Comparison of ENCODE assay signal across 8 cellular contexts in genomic region chr10:58435297-58435696, GRCh38. TPM values are rescaled to one million over a fixed set of nuclear protein-coding genes. Genes with fewer than 3 reads are reported as not detected.
DNase-seq lines count a peak whose midpoint lies in the region; ATAC-seq and TF ChIP-seq lines count a peak whose summit lies in the region.

No MANE protein-coding gene starts in this region.

- no peak overlapping the region for H3K4me3 Mint-ChIP-seq in activated CD4-positive, alpha-beta T cell treated with anti-CD3 and anti-CD28 coated beads, Interleukin-2, amount 10 ng/mL, durations not matched to agents 24 days and 14 days
- no peak overlapping the region for H3K4me3 Mint-ChIP-seq in activated T-helper 2 cell treated with anti-CD3 and anti-CD28 coated beads, Interferon-gamma antibody, Interleukin-2, Interleukin-4, amounts not matched to agents 10 μg/mL and 5 μg/mL and 100 μg/mL, durations not matched to agents 14 hours and 24 hours and 36 hours (ENCODE audit: low read depth)

- TF ChIP-seq EP300 in gastroesophageal sphincter (IDR thresholded peaks at IDR 0.05), result no peak

- intact Hi-C loops in activated CD4-positive, alpha-beta T cell treated with anti-CD3 and anti-CD28 coated beads, Interleukin-2, amount 10 ng/mL, durations not matched to agents 24 days and 14 days (cut with micrococcal nuclease), result no loop called here
- intact Hi-C loops in activated T-helper 2 cell treated with anti-CD3 and anti-CD28 coated beads, Interferon-gamma antibody, Interleukin-2, Interleukin-4, amounts not matched to agents 10 μg/mL and 5 μg/mL and 100 μg/mL, durations not matched to agents 14 hours and 24 hours and 36 hours (cut with micrococcal nuclease), result no loop called here

- peak; percentile 59 for ATAC-seq in gastroesophageal sphincter
- ATAC-seq in GM21825 (IDR thresholded peaks at IDR 0.05; ENCODE audit: unreplicated experiment), result no peak

- peak overlapping the region; percentile 59 for H3K27ac Mint-ChIP-seq in activated CD4-positive, alpha-beta T cell treated with anti-CD3 and anti-CD28 coated beads, Interleukin-2, amount 10 ng/mL, durations not matched to agents 24 days and 14 days
- H3K27ac Mint-ChIP-seq in activated T-helper 2 cell treated with anti-CD3 and anti-CD28 coated beads, Interferon-gamma antibody, Interleukin-2, Interleukin-4, amounts not matched to agents 10 μg/mL and 5 μg/mL and 100 μg/mL, durations not matched to agents 14 hours and 24 hours and 36 hours, result no peak overlapping the region

- 0 to 13% methylated on average over 1 to 2 of the region's 2 CpGs for WGBS in gastroesophageal sphincter (ENCODE audit: low coverage in 1 of 2), 2 donors

- peaks cover 5% of the 10 kb centered on the region for H3K27me3 Mint-ChIP-seq in activated CD4-positive, alpha-beta T cell treated with anti-CD3 and anti-CD28 coated beads, Interleukin-2, amount 10 ng/mL, durations not matched to agents 24 days and 14 days
- H3K27me3 Mint-ChIP-seq in activated T-helper 2 cell treated with anti-CD3 and anti-CD28 coated beads, Interferon-gamma antibody, Interleukin-2, Interleukin-4, amounts not matched to agents 10 μg/mL and 5 μg/mL and 100 μg/mL, durations not matched to agents 14 hours and 24 hours and 36 hours (ENCODE audit: low read depth), result peaks cover 1% of the 10 kb centered on the region

- H3K36me3 ChIP-seq in gastroesophageal sphincter, result no peaks in the 10 kb centered on the region

- peaks cover 0 to 36% (median 0%) of the 10 kb centered on the region in 3 donors for H3K4me1 ChIP-seq in gastroesophageal sphincter

- H3K27ac ChIP-seq in gastroesophageal sphincter, result no peak overlapping the region

- H3K9me3 Mint-ChIP-seq in activated CD4-positive, alpha-beta T cell treated with anti-CD3 and anti-CD28 coated beads, Interleukin-2, amount 10 ng/mL, durations not matched to agents 24 days and 14 days, result peaks cover 4% of the 10 kb centered on the region
- no peaks in the 10 kb centered on the region for H3K9me3 Mint-ChIP-seq in activated T-helper 2 cell treated with anti-CD3 and anti-CD28 coated beads, Interferon-gamma antibody, Interleukin-2, Interleukin-4, amounts not matched to agents 10 μg/mL and 5 μg/mL and 100 μg/mL, durations not matched to agents 14 hours and 24 hours and 36 hours

- no peaks in the 10 kb centered on the region for H3K36me3 Mint-ChIP-seq in activated CD4-positive, alpha-beta T cell treated with anti-CD3 and anti-CD28 coated beads, Interleukin-2, amount 10 ng/mL, durations not matched to agents 24 days and 14 days (ENCODE audit: low read depth)
- no peaks in the 10 kb centered on the region for H3K36me3 Mint-ChIP-seq in activated T-helper 2 cell treated with anti-CD3 and anti-CD28 coated beads, Interferon-gamma antibody, Interleukin-2, Interleukin-4, amounts not matched to agents 10 μg/mL and 5 μg/mL and 100 μg/mL, durations not matched to agents 14 hours and 24 hours and 36 hours (ENCODE audit: low read depth)

- no peaks in the 10 kb centered on the region for H3K27me3 ChIP-seq in gastroesophageal sphincter

- no peak for TF ChIP-seq CTCF in gastroesophageal sphincter (IDR thresholded peaks at IDR 0.05)

- no peak overlapping the region for H3K4me3 ChIP-seq in gastroesophageal sphincter

- no peak for TF ChIP-seq POLR2A in gastroesophageal sphincter (IDR thresholded peaks at IDR 0.05)

- H3K9me3 ChIP-seq in gastroesophageal sphincter, result no peaks in the 10 kb centered on the region

- H3K4me1 Mint-ChIP-seq in activated CD4-positive, alpha-beta T cell treated with anti-CD3 and anti-CD28 coated beads, Interleukin-2, amount 10 ng/mL, durations not matched to agents 24 days and 14 days, result peaks cover 10% of the 10 kb centered on the region
- H3K4me1 Mint-ChIP-seq in activated T-helper 2 cell treated with anti-CD3 and anti-CD28 coated beads, Interferon-gamma antibody, Interleukin-2, Interleukin-4, amounts not matched to agents 10 μg/mL and 5 μg/mL and 100 μg/mL, durations not matched to agents 14 hours and 24 hours and 36 hours (ENCODE audit: low read depth), result peaks cover 10% of the 10 kb centered on the region

- DNase-seq in activated CD4-positive, alpha-beta T cell treated with anti-CD3 and anti-CD28 coated beads, Interleukin-2, amount 10 ng/mL, durations not matched to agents 24 days and 14 days, result no peak
- no peak for DNase-seq in activated CD4-positive, alpha-beta T cell treated with anti-CD3 and anti-CD28 coated beads for 1 hour
- DNase-seq in SW 1271 (lab: John Stamatoyannopoulos, UW), result peak; percentile 24 to 80
- DNase-seq in stimulated activated CD8-positive, alpha-beta memory T cell treated with anti-CD3 and anti-CD28 coated beads, Interleukin-15, amount 100 ng/mL, for 48 hours (ENCODE audit: low read depth in 2 of 2), result peak; percentile 20 to 33
- DNase-seq in activated T-helper 2 cell treated with anti-CD3 and anti-CD28 coated beads, Interferon-gamma antibody, Interleukin-2, Interleukin-4, amounts not matched to agents 10 μg/mL and 5 μg/mL and 100 μg/mL, durations not matched to agents 14 hours and 24 hours and 36 hours (ENCODE audit: low spot score), result no peak
- DNase-seq in NCI-H524 (lab: John Stamatoyannopoulos, UW), result no peak

RNA-seq across cellular contexts. Expression of gene TFAM, which starts 50.1 kb away (rescaled TPM):
- 102 and 108 TPM in 2 replicates for total RNA-seq in activated CD4-positive, alpha-beta T cell treated with anti-CD3 and anti-CD28 coated beads, Interleukin-2, amount 10 ng/mL, durations not matched to agents 24 days and 14 days
- total RNA-seq in gastroesophageal sphincter, result 10 to 100 TPM; 17.5 to 29.1 (median 21.2) TPM
- total RNA-seq in activated T-helper 2 cell treated with anti-CD3 and anti-CD28 coated beads, Interferon-gamma antibody, Interleukin-2, Interleukin-4, amounts not matched to agents 10 μg/mL and 5 μg/mL and 100 μg/mL, durations not matched to agents 14 hours and 24 hours and 36 hours, result 85.0 and 86.6 TPM in 2 replicates

Comparison
In these comparisons a context has a peak if more than half of its experiments do, and no peak if none do; other contexts are left out.
1. DNase-seq: peak in SW 1271 (2 of 2) and stimulated activated CD8-positive, alpha-beta memory T cell treated with anti-CD3 and anti-CD28 coated beads, Interleukin-15, amount 100 ng/mL, for 48 hours (2 of 2); none in activated CD4-positive, alpha-beta T cell treated with anti-CD3 and anti-CD28 coated beads, Interleukin-2, amount 10 ng/mL, durations not matched to agents 24 days and 14 days (single experiment), activated CD4-positive, alpha-beta T cell treated with anti-CD3 and anti-CD28 coated beads for 1 hour (single experiment), activated T-helper 2 cell treated with anti-CD3 and anti-CD28 coated beads, Interferon-gamma antibody, Interleukin-2, Interleukin-4, amounts not matched to agents 10 μg/mL and 5 μg/mL and 100 μg/mL, durations not matched to agents 14 hours and 24 hours and 36 hours (single experiment) and NCI-H524 (0 of 2).